1 cellular context compared by ENCODE assay signal in genomic region chr18:582465-582864, GRCh38.
TF ChIP-seq lines count a peak whose summit lies in the region.

No MANE protein-coding gene starts in this region.

TF ChIP-seq in IMR-90, 13 proteins besides CTCF, POLR2A, EP300 and RAD21:
- TF ChIP-seq, protein P1, sequence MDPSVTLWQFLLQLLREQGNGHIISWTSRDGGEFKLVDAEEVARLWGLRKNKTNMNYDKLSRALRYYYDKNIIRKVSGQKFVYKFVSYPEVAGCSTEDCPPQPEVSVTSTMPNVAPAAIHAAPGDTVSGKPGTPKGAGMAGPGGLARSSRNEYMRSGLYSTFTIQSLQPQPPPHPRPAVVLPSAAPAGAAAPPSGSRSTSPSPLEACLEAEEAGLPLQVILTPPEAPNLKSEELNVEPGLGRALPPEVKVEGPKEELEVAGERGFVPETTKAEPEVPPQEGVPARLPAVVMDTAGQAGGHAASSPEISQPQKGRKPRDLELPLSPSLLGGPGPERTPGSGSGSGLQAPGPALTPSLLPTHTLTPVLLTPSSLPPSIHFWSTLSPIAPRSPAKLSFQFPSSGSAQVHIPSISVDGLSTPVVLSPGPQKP (IDR thresholded peaks at IDR 0.05; ENCODE audit: borderline replicate concordance, low read depth, low read length) = no peak
TF ChIP-seq in IMR-90: peak in this region for 0.
